In the genomic region with DNA sequence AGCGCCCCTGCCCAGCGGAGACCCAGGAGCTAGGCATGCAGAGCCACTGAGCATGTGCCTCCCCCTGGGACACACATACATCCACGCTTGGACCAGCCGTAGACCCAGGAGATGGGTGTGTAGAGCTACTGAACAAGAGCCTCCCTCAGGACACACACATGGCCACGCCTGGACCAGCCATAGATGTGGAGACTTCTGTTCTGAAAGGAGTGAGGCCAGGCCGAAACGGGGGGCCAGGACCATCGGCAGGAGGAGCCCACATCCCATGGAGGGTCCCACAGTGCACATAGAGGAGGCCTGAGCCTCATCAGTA, we compare ENCODE assay signal across 23 cellular contexts.
"Had no signal": no experiment of that assay in that cellular context is flagged by ENCODE, and none has a peak within 500 bp of the region (broad histone marks: within the 10 kb centered on the region; RNA-seq: fewer than 3 reads in every experiment).

No MANE protein-coding gene starts in this region.

- H3K4me1 Mint-ChIP-seq: activated CD4-positive, alpha-beta T cell treated with anti-CD3 and anti-CD28 coated beads for 36 hours; activated CD4-positive, alpha-beta T cell treated with anti-CD3 and anti-CD28 coated beads, Interleukin-2, amount 10 ng/mL, durations not matched to agents 24 days and 14 days; activated T-helper 17 cell treated with anti-CD3 and anti-CD28 coated beads, Interleukin-2, amount 50 U/mL, for 72 hours had no signal

- H3K36me3 Mint-ChIP-seq: activated CD4-positive, alpha-beta memory T cell treated with anti-CD3 and anti-CD28 coated beads for 36 hours; activated naive CD8-positive, alpha-beta T cell had no signal

- H3K27ac ChIP-seq: brain microvascular endothelial cell, esophagus squamous epithelium had no signal

- H3K4me3 Mint-ChIP-seq: activated CD4-positive, alpha-beta memory T cell treated with anti-CD3 and anti-CD28 coated beads for 36 hours; activated CD4-positive, alpha-beta T cell treated with anti-CD3 and anti-CD28 coated beads for 36 hours; activated CD4-positive, alpha-beta T cell treated with anti-CD3 and anti-CD28 coated beads, Interleukin-2, amount 10 ng/mL, durations not matched to agents 24 days and 14 days; activated CD8-positive, alpha-beta T cell treated with anti-CD3 and anti-CD28 coated beads, Interleukin-2, amount 10 ng/mL, durations not matched to agents 7 days and 5 days; activated naive CD8-positive, alpha-beta T cell; activated T-cell treated with anti-CD3 and anti-CD28 coated beads, Interleukin-2, amount 50 U/mL, for 4 hours; activated T-helper 17 cell treated with anti-CD3 and anti-CD28 coated beads, Interleukin-2, amount 50 U/mL, for 72 hours; effector memory CD8-positive, alpha-beta T cell had no signal

- ATAC-seq: activated CD4-positive, alpha-beta T cell treated with anti-CD3 and anti-CD28 coated beads for 36 hours; activated CD8-positive, alpha-beta T cell treated with anti-CD3 and anti-CD28 coated beads, Interleukin-2, amount 10 ng/mL, durations not matched to agents 7 days and 5 days; activated T-helper 17 cell treated with anti-CD3 and anti-CD28 coated beads, Interleukin-2, amount 50 U/mL, for 72 hours; effector memory CD8-positive, alpha-beta T cell had no signal

- H3K27ac Mint-ChIP-seq: activated CD4-positive, alpha-beta memory T cell treated with anti-CD3 and anti-CD28 coated beads for 36 hours; activated CD4-positive, alpha-beta T cell treated with anti-CD3 and anti-CD28 coated beads for 36 hours; activated CD4-positive, alpha-beta T cell treated with anti-CD3 and anti-CD28 coated beads, Interleukin-2, amount 10 ng/mL, durations not matched to agents 24 days and 14 days; activated CD8-positive, alpha-beta T cell treated with anti-CD3 and anti-CD28 coated beads, Interleukin-2, amount 10 ng/mL, durations not matched to agents 7 days and 5 days; activated naive CD8-positive, alpha-beta T cell; activated T-helper 17 cell treated with anti-CD3 and anti-CD28 coated beads, Interleukin-2, amount 50 U/mL, for 72 hours; effector memory CD8-positive, alpha-beta T cell had no signal

- H3K27me3 Mint-ChIP-seq: activated CD4-positive, alpha-beta memory T cell treated with anti-CD3 and anti-CD28 coated beads for 36 hours; activated CD4-positive, alpha-beta T cell treated with anti-CD3 and anti-CD28 coated beads for 36 hours; activated CD4-positive, alpha-beta T cell treated with anti-CD3 and anti-CD28 coated beads, Interleukin-2, amount 10 ng/mL, durations not matched to agents 24 days and 14 days; activated naive CD8-positive, alpha-beta T cell; activated T-helper 17 cell treated with anti-CD3 and anti-CD28 coated beads, Interleukin-2, amount 50 U/mL, for 72 hours; effector memory CD8-positive, alpha-beta T cell had no signal

- H3K4me3 ChIP-seq: esophagus squamous epithelium had no signal

- H3K9me3 Mint-ChIP-seq: activated CD4-positive, alpha-beta memory T cell treated with anti-CD3 and anti-CD28 coated beads for 36 hours; activated CD4-positive, alpha-beta T cell treated with anti-CD3 and anti-CD28 coated beads, Interleukin-2, amount 10 ng/mL, durations not matched to agents 24 days and 14 days; activated T-helper 17 cell treated with anti-CD3 and anti-CD28 coated beads, Interleukin-2, amount 50 U/mL, for 72 hours had no signal

- DNase-seq: activated CD4-positive, alpha-beta memory T cell treated with anti-CD3 and anti-CD28 coated beads for 36 hours; activated CD4-positive, alpha-beta T cell treated with anti-CD3 and anti-CD28 coated beads for 36 hours; activated CD4-positive, alpha-beta T cell treated with anti-CD3 and anti-CD28 coated beads, Interleukin-2, amount 10 ng/mL, durations not matched to agents 24 days and 14 days; activated CD4-positive, CD25-positive, alpha-beta regulatory T cell; activated CD4-positive, CD25-positive, alpha-beta regulatory T cell treated with anti-CD3 and anti-CD28 coated beads, Interleukin-2, amount 50 U/mL, for 72 hours; activated CD8-positive, alpha-beta T cell treated with anti-CD3 and anti-CD28 coated beads, Interleukin-2, amount 10 ng/mL, durations not matched to agents 7 days and 5 days; activated effector memory CD4-positive, alpha-beta T cell treated with Interleukin-2 at 50 U/mL for 16 hours; activated gamma-delta T cell treated with Interleukin-2 at 50 U/mL for 16 hours; activated naive CD4-positive, alpha-beta T cell treated with anti-CD3 and anti-CD28 coated beads, Interleukin-2, amount 50 U/mL, for 16 hours; activated naive CD4-positive, alpha-beta T cell treated with Interleukin-2 at 50 U/mL for 16 hours; activated T-cell treated with anti-CD3 and anti-CD28 coated beads, Interleukin-2, amount 50 U/mL, for 4 hours; amniotic stem cell; anterior cingulate cortex; brain microvascular endothelial cell; cortex of kidney; dermis blood vessel endothelial cell; effector CD4-positive, alpha-beta T cell; effector memory CD8-positive, alpha-beta T cell; erythroblast; esophagus squamous epithelium; T-helper 2 cell had no signal

- H3K27me3 ChIP-seq: brain microvascular endothelial cell had no signal

- H3K9me3 ChIP-seq: esophagus squamous epithelium had no signal

- H3K36me3 ChIP-seq: brain microvascular endothelial cell, esophagus squamous epithelium had no signal
